8 cellular contexts compared by ENCODE assay signal in genomic region chr11:47407746-47408590, GRCh38. TPM values are rescaled to one million over a fixed set of nuclear protein-coding genes. Genes with fewer than 3 reads are reported as not detected.
DNase-seq lines count a peak whose midpoint lies in the region; ATAC-seq and TF ChIP-seq lines count a peak whose summit lies in the region.

Gene SLC39A13, plus strand, starts transcription at chr11:47408590. Its CDS starts 1,505 bp downstream, at chr11:47410095.

- H3K27ac ChIP-seq in GM23248 (peak within 1 kb of the TSS; percentile 100), Karpas-422 (ENCODE audit: low read length) (peak within 1 kb of the TSS; percentile 98), esophagus squamous epithelium (peak within 1 kb of the TSS; percentile 91 to 97 (median 94))

- no peaks in the 10 kb centered on the region for H3K36me3 Mint-ChIP-seq in naive B cell
- H3K36me3 Mint-ChIP-seq in stimulated activated effector memory CD8-positive, alpha-beta T cell treated with anti-CD3 and anti-CD28 coated beads, Interleukin-12 subunit alpha, Interleukin-12 subunit beta, amount 100 ng/mL, for 72 hours, result peaks cover 11% of the 10 kb centered on the region

- peak within 1 kb of the TSS; percentile 91 to 99 (median 94) for H3K27ac Mint-ChIP-seq in naive B cell
- peak within 1 kb of the TSS; percentile 97 for H3K27ac Mint-ChIP-seq in stimulated activated effector memory CD8-positive, alpha-beta T cell treated with anti-CD3 and anti-CD28 coated beads, Interleukin-12 subunit alpha, Interleukin-12 subunit beta, amount 100 ng/mL, for 72 hours

- DNase-seq in Daoy (ENCODE audit: low read depth) (peak; percentile 98), GM23248 (peak; percentile 99), Karpas-422 (peak; percentile 99), RKO (ENCODE audit: low spot score) (peak; percentile 94), activated T-helper 1 cell treated with Interleukin-2 at 50 U/mL for 16 hours (ENCODE audit: low read depth) (peak; percentile 90), esophagus squamous epithelium (lab: John Stamatoyannopoulos, UW) (peak; percentile 89), naive B cell (peak; percentile 98)
- peak; percentile 98 to 99 for DNase-seq in stimulated activated effector memory CD8-positive, alpha-beta T cell treated with anti-CD3 and anti-CD28 coated beads, Interleukin-12 subunit alpha, Interleukin-12 subunit beta, amount 100 ng/mL, for 72 hours (ENCODE audit: low spot score in 2 of 2)

- H3K9ac ChIP-seq in GM23248 (peak within 1 kb of the TSS; percentile 100), Karpas-422 (ENCODE audit: low read length) (peak within 1 kb of the TSS; percentile 85)

- H3K79me2 ChIP-seq in GM23248 (ENCODE audit: insufficient read depth) (peaks cover 40% of the 10 kb centered on the region), Karpas-422 (ENCODE audit: low read length) (peaks cover 10% of the 10 kb centered on the region)

- H3K4me1 Mint-ChIP-seq in naive B cell, result peaks cover 25 to 40% (median 29%) of the 10 kb centered on the region in 3 donors
- peaks cover 24% of the 10 kb centered on the region for H3K4me1 Mint-ChIP-seq in stimulated activated effector memory CD8-positive, alpha-beta T cell treated with anti-CD3 and anti-CD28 coated beads, Interleukin-12 subunit alpha, Interleukin-12 subunit beta, amount 100 ng/mL, for 72 hours

- intact Hi-C loops in esophagus squamous epithelium (cut with DNase I), result loop anchor here (5.0 kb wide), 1 partner anchor 36 kb away; no protein-coding TSS in a partner anchor

- H2AFZ ChIP-seq in GM23248 (peak within 1 kb of the TSS; percentile 85), Karpas-422 (ENCODE audit: low read length) (peak within 1 kb of the TSS; percentile 47; the same call in 1 of the 2 replicates)

- H3K4me2 ChIP-seq in GM23248 (ENCODE audit: unreplicated experiment) (peak within 1 kb of the TSS; percentile 100), Karpas-422 (ENCODE audit: low read depth, low read length, poor library complexity, severe bottlenecking) (peak within 1 kb of the TSS; percentile 93)

- H3K27me3 ChIP-seq in GM23248 (replicated peaks; ENCODE audit: insufficient read depth), result no peaks in the 10 kb centered on the region
- H3K27me3 ChIP-seq in Karpas-422 (ENCODE audit: low read length), result no peaks in the 10 kb centered on the region
- H3K27me3 ChIP-seq in esophagus squamous epithelium, result no peaks in the 10 kb centered on the region

- no peaks in the 10 kb centered on the region for H3K27me3 Mint-ChIP-seq in naive B cell

- ATAC-seq in naive B cell (ENCODE audit: low read depth in 2 of 2), result peak; percentile 84
- peak; percentile 90 for ATAC-seq in stimulated activated effector memory CD8-positive, alpha-beta T cell treated with anti-CD3 and anti-CD28 coated beads, Interleukin-12 subunit alpha, Interleukin-12 subunit beta, amount 100 ng/mL, for 72 hours

- H4K20me1 ChIP-seq in GM23248 (ENCODE audit: insufficient read depth) (no peaks in the 10 kb centered on the region), Karpas-422 (ENCODE audit: insufficient read depth, low read depth, low read length) (no peaks in the 10 kb centered on the region)

- in situ Hi-C loops in GM23248 (cut with MboI), result no loop called here

- no peaks in the 10 kb centered on the region for H3K36me3 ChIP-seq in GM23248 (ENCODE audit: low read depth)
- H3K36me3 ChIP-seq in Karpas-422 (ENCODE audit: insufficient read depth, low read length), result no peaks in the 10 kb centered on the region
- H3K36me3 ChIP-seq in esophagus squamous epithelium, result peaks cover 0 to 19% (median 8%) of the 10 kb centered on the region in 3 donors

- H3K9me2 ChIP-seq in GM23248 (ENCODE audit: insufficient read depth) (no peaks in the 10 kb centered on the region), Karpas-422 (replicated peaks; ENCODE audit: insufficient read depth, low read length) (no peaks in the 10 kb centered on the region)

- peak within 1 kb of the TSS; percentile 100 for H3K4me3 ChIP-seq in GM23248
- H3K4me3 ChIP-seq in Karpas-422 (ENCODE audit: low read length), result peak within 1 kb of the TSS; percentile 86
- H3K4me3 ChIP-seq in esophagus squamous epithelium, result peak within 1 kb of the TSS; percentile 32 to 84 (median 64)

- peak in 3 of 4 donors; percentile 57 to 89 (median 82) for TF ChIP-seq POLR2A in esophagus squamous epithelium (IDR thresholded peaks at IDR 0.05)

- peaks cover 35% of the 10 kb centered on the region for H3F3A ChIP-seq in GM23248 (ENCODE audit: insufficient read depth)

- WGBS in GM23248 (ENCODE audit: low coverage in 1 of 2, low lambda C conversion rate in 2 of 2, missing lambda C conversion rate in 2 of 2), 2 experiments, result 3 to 4% methylated on average over 27 to 46 of the region's 70 CpGs
- WGBS in esophagus squamous epithelium, 2 donors, result 6 to 11% methylated on average over 2 to 4 of the region's 70 CpGs

- H3K9me3 Mint-ChIP-seq in naive B cell, result no peaks in the 10 kb centered on the region
- no peaks in the 10 kb centered on the region for H3K9me3 Mint-ChIP-seq in stimulated activated effector memory CD8-positive, alpha-beta T cell treated with anti-CD3 and anti-CD28 coated beads, Interleukin-12 subunit alpha, Interleukin-12 subunit beta, amount 100 ng/mL, for 72 hours

- peak; percentile 73 to 97 (median 94) for TF ChIP-seq CTCF in esophagus squamous epithelium (IDR thresholded peaks at IDR 0.05)

- H3K9me3 ChIP-seq in GM23248 (ENCODE audit: low read depth), result no peaks in the 10 kb centered on the region
- no peaks in the 10 kb centered on the region for H3K9me3 ChIP-seq in Karpas-422 (ENCODE audit: low read length)
- no peaks in the 10 kb centered on the region for H3K9me3 ChIP-seq in esophagus squamous epithelium

- H3K4me3 Mint-ChIP-seq in naive B cell, result peak within 1 kb of the TSS; percentile 88 to 97 (median 94)
- peak within 1 kb of the TSS; percentile 97 for H3K4me3 Mint-ChIP-seq in stimulated activated effector memory CD8-positive, alpha-beta T cell treated with anti-CD3 and anti-CD28 coated beads, Interleukin-12 subunit alpha, Interleukin-12 subunit beta, amount 100 ng/mL, for 72 hours

- peaks cover 29% of the 10 kb centered on the region for H3K4me1 ChIP-seq in GM23248 (ENCODE audit: insufficient read depth)
- peaks cover 49% of the 10 kb centered on the region for H3K4me1 ChIP-seq in Karpas-422 (ENCODE audit: low read length)
- H3K4me1 ChIP-seq in esophagus squamous epithelium, result peaks cover 29 to 53% (median 37%) of the 10 kb centered on the region in 3 donors

RNA-seq across cellular contexts. Expression of gene SLC39A13, which starts in this region (rescaled TPM):
- 29.8 and 50.5 TPM in 2 replicates for total RNA-seq in Daoy (2014; rRNA removed; shearing (Covaris generic))
- 183 and 189 TPM in 2 replicates for total RNA-seq in GM23248 (2014; rRNA removed; shearing (Covaris generic))
- polyA plus RNA-seq in GM23248 (2016; fragmentation: Nextera tagmentation; extraction: Ambion mirVana) (175 and 183 TPM in 2 replicates), naive B cell (ENCODE audit: low read depth in 6 of 6) (10 to 100 TPM in 5 of 6 donors, 1 to 10 TPM in 1; 7.5 to 21.9 (median 17.2) TPM)
- 24.9 and 32.8 TPM in 2 replicates for total RNA-seq in Karpas-422 (2014; rRNA removed; shearing (Covaris generic); ENCODE audit: low replicate concordance)
- 10 to 100 TPM; 10.9 to 44.3 (median 13.8) TPM for total RNA-seq in esophagus squamous epithelium

Comparison
In these comparisons a context has a peak if more than half of its experiments do, and no peak if none do; other contexts are left out.
1. Peak in every context shown above with its lines: DNase-seq, ATAC-seq, H3K4me3 ChIP-seq and H3K27ac ChIP-seq.